12 cellular contexts compared by ENCODE assay signal in the genomic region with DNA sequence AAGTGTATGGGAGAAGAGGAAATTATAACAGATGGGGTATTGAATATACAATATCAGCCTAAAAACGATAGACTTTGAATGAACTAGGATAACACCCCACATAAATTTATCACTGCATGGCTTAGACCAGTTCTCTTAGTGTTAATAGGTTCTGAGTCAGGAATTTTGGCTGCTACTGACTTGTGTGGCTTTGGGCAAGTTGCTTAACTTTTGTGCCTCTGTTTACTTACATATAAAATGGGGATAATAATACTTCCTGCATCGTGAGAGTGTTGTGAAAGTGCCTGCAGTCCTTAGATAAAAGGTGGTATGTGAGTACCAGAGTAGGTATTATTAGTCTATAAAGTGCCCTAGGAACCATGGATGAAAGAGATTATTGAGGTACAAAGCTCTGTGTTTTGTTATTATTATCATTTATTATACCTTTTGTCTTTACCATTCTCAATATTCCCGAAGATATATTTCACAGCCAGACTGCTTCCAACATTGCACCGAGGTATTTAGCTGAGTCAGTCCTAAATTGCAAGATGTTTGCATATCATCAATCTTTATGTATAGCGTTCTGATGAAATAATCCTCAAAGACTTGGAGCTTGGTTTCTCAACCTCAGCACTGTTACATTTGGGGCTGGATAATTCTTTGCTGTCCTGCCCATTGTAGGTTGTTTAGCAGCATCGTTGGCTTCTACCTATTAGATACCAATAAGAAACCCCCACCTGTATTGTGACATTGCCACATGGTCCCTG. TPM values are rescaled to one million over a fixed set of nuclear protein-coding genes. Genes with fewer than 3 reads are reported as not detected.
DNase-seq lines count a peak whose midpoint lies in the region; TF ChIP-seq lines count a peak whose summit lies in the region.
"Had no signal": no experiment of that assay in that cellular context is flagged by ENCODE, and none has a peak within 500 bp of the region (broad histone marks: within the 10 kb centered on the region; RNA-seq: fewer than 3 reads in every experiment).

No MANE protein-coding gene starts in this region.

- no peaks in the 10 kb centered on the region for H3K36me3 ChIP-seq in suprapubic skin

- TF ChIP-seq CTCF in VCaP (conservative IDR thresholded peaks at IDR 0.05) (no peak), suprapubic skin (IDR thresholded peaks at IDR 0.05) (no peak)

- no peak overlapping the region for H3K4me3 Mint-ChIP-seq in activated T-cell treated with anti-CD3 and anti-CD28 coated beads, Interleukin-2, amount 50 U/mL, for 24 hours

- WGBS in suprapubic skin = 34% methylated on average over 6 of the region's 6 CpGs

- no peak for TF ChIP-seq EP300 in suprapubic skin (IDR thresholded peaks at IDR 0.05)

- no peak for TF ChIP-seq POLR2A in suprapubic skin (IDR thresholded peaks at IDR 0.05)

- no peaks in the 10 kb centered on the region for H3K9me3 ChIP-seq in suprapubic skin

- H3K27ac ChIP-seq in VCaP (peak overlapping the region; percentile 95), suprapubic skin (peak overlapping the region; percentile 93)

- peak; percentile 28 for DNase-seq in H4 (ENCODE audit: low spot score)
- peak; percentile 35 for DNase-seq in fibroblast of peridontal ligament (ENCODE audit: extremely low read depth)
- no peak for DNase-seq in suprapubic skin (ENCODE audit: low spot score in 2 of 2)
- DNase-seq in hippocampal formation (lab: John Stamatoyannopoulos, UW) = no peak
- DNase-seq in superior temporal gyrus (ENCODE audit: extremely low spot score) = no peak
- DNase-seq in activated T-cell treated with anti-CD3 and anti-CD28 coated beads, Interleukin-2, amount 50 U/mL, for 24 hours = no peak
- DNase-seq in NCI-H1930 (lab: John Stamatoyannopoulos, UW) = no peak
- DNase-seq: anterior cingulate cortex, NCI-H1092, NCI-H524 treated with DMSO at 0.1 percent for 48 hours, Right ventricle myocardium superior had no signal

- no peak overlapping the region for H3K27ac Mint-ChIP-seq in activated T-cell treated with anti-CD3 and anti-CD28 coated beads, Interleukin-2, amount 50 U/mL, for 24 hours

- peaks cover 14% of the 10 kb centered on the region for H3K4me1 Mint-ChIP-seq in activated T-cell treated with anti-CD3 and anti-CD28 coated beads, Interleukin-2, amount 50 U/mL, for 24 hours (ENCODE audit: low read depth)

- H3K9me3 Mint-ChIP-seq in activated T-cell treated with anti-CD3 and anti-CD28 coated beads, Interleukin-2, amount 50 U/mL, for 24 hours = no peaks in the 10 kb centered on the region

- H3K4me1 ChIP-seq in suprapubic skin = peaks cover 33% of the 10 kb centered on the region

- H3K27me3 ChIP-seq in suprapubic skin = no peaks in the 10 kb centered on the region

- H3K36me3 Mint-ChIP-seq in activated T-cell treated with anti-CD3 and anti-CD28 coated beads, Interleukin-2, amount 50 U/mL, for 24 hours (ENCODE audit: low read depth) = no peaks in the 10 kb centered on the region

- no peak overlapping the region for H3K4me3 ChIP-seq in suprapubic skin

- H3K27me3 Mint-ChIP-seq in activated T-cell treated with anti-CD3 and anti-CD28 coated beads, Interleukin-2, amount 50 U/mL, for 24 hours = peaks cover 69% of the 10 kb centered on the region

RNA-seq across cellular contexts. Expression of gene PAWR, which starts 2.3 kb away (rescaled TPM):
- 18.6 and 25.5 TPM in 2 replicates for total RNA-seq in H4 (2014; rRNA removed; shearing (Covaris generic))
- total RNA-seq in suprapubic skin = 100 to 1,000 TPM in 1 of 4 donors, 10 to 100 TPM in 3; 57.5 to 109 (median 63.0) TPM

Comparison
In these comparisons a context has a peak if more than half of its experiments do, and no peak if none do; other contexts are left out.
1. DNase-seq: peak in H4 (single experiment) and fibroblast of peridontal ligament (single experiment); none in suprapubic skin (0 of 2), hippocampal formation (0 of 2), superior temporal gyrus (single experiment), activated T-cell treated with anti-CD3 and anti-CD28 coated beads, Interleukin-2, amount 50 U/mL, for 24 hours (single experiment) and NCI-H1930 (0 of 2).